ENCODE assay signal across 13 cellular contexts in the genomic region with DNA sequence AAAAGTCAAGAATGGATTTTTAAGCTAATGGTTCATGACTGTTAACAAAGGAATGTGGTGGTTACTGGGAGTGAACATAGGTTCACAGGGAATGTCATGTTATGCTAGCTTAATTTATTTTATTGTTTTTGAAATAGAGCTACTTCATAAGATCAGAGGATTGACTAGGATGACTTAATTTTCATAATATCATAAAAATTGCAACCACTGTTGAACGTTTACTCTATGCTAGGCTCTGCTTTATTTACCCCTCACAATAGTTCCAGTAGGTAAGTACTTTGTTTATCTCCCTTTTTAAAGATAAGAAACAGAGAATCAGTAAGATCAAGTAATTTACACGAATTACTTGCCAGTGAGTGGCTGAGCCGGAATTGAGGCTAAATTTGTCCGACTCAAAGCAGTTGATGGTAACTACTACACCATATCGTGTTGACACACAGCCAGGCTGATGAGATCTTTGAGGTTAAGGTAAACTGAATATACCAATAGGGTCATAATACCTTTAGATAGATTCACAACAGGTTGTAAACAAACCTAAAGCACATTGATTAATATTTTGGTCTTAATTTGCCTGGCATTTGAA.
DNase-seq lines count a peak whose midpoint lies in the region; ATAC-seq and TF ChIP-seq lines count a peak whose summit lies in the region.
"Had no signal": no experiment of that assay in that cellular context is flagged by ENCODE, and none has a peak within 500 bp of the region (broad histone marks: within the 10 kb centered on the region; RNA-seq: fewer than 3 reads in every experiment).

No MANE protein-coding gene starts in this region.

- H3K36me3 Mint-ChIP-seq in Caco-2 (ENCODE audit: insufficient read depth, unreplicated experiment), result no peaks in the 10 kb centered on the region
- no peaks in the 10 kb centered on the region for H3K36me3 Mint-ChIP-seq in activated CD8-positive, alpha-beta T cell treated with anti-CD3 and anti-CD28 coated beads, Interleukin-2, amount 10 ng/mL, durations not matched to agents 7 days and 5 days (ENCODE audit: low read depth)
- H3K36me3 Mint-ChIP-seq in activated naive CD4-positive, alpha-beta T cell treated with anti-CD3 and anti-CD28 coated beads, Interleukin-2, amount 10 ng/mL, durations not matched to agents 7 days and 5 days, result no peaks in the 10 kb centered on the region
- H3K36me3 Mint-ChIP-seq: CD4-positive, alpha-beta memory T cell had no signal

- H3K4me1 Mint-ChIP-seq in Caco-2 (ENCODE audit: low read depth, unreplicated experiment), result peaks cover 22% of the 10 kb centered on the region
- no peaks in the 10 kb centered on the region for H3K4me1 Mint-ChIP-seq in activated CD8-positive, alpha-beta T cell treated with anti-CD3 and anti-CD28 coated beads, Interleukin-2, amount 10 ng/mL, durations not matched to agents 7 days and 5 days (ENCODE audit: low read depth)
- no peaks in the 10 kb centered on the region for H3K4me1 Mint-ChIP-seq in activated naive CD4-positive, alpha-beta T cell treated with anti-CD3 and anti-CD28 coated beads, Interleukin-2, amount 10 ng/mL, durations not matched to agents 7 days and 5 days
- H3K4me1 Mint-ChIP-seq: naive B cell had no signal

- H3K4me3 Mint-ChIP-seq in Caco-2 (ENCODE audit: unreplicated experiment), result no peak overlapping the region
- no peak overlapping the region for H3K4me3 Mint-ChIP-seq in activated CD8-positive, alpha-beta T cell treated with anti-CD3 and anti-CD28 coated beads, Interleukin-2, amount 10 ng/mL, durations not matched to agents 7 days and 5 days
- no peak overlapping the region for H3K4me3 Mint-ChIP-seq in activated naive CD4-positive, alpha-beta T cell treated with anti-CD3 and anti-CD28 coated beads, Interleukin-2, amount 10 ng/mL, durations not matched to agents 7 days and 5 days
- H3K4me3 Mint-ChIP-seq: activated CD8-positive, alpha-beta memory T cell treated with anti-CD3 and anti-CD28 coated beads, Interleukin-2, amount 10 ng/mL, durations not matched to agents 7 days and 5 days; CD4-positive, alpha-beta memory T cell; naive B cell had no signal

- TF ChIP-seq CTCF in Caco-2 (IDR thresholded peaks at IDR 0.05; ENCODE audit: insufficient read depth in 1 of 2, low read depth in 1 of 2, low read length in 1 of 2, severe bottlenecking in 1 of 2, unreplicated experiment in 1 of 2) (no peak), epithelial cell of esophagus (IDR thresholded peaks at IDR 0.05; ENCODE audit: insufficient read depth, low read depth, low read length, missing control alignments) (no peak), omental fat pad (IDR thresholded peaks at IDR 0.05) (no peak)

- H3K27ac Mint-ChIP-seq in Caco-2 (ENCODE audit: unreplicated experiment), result peak overlapping the region; percentile 55
- H3K27ac Mint-ChIP-seq in activated CD8-positive, alpha-beta T cell treated with anti-CD3 and anti-CD28 coated beads, Interleukin-2, amount 10 ng/mL, durations not matched to agents 7 days and 5 days, result no peak overlapping the region
- H3K27ac Mint-ChIP-seq in activated naive CD4-positive, alpha-beta T cell treated with anti-CD3 and anti-CD28 coated beads, Interleukin-2, amount 10 ng/mL, durations not matched to agents 7 days and 5 days, result no peak overlapping the region
- H3K27ac Mint-ChIP-seq: activated CD8-positive, alpha-beta memory T cell treated with anti-CD3 and anti-CD28 coated beads, Interleukin-2, amount 10 ng/mL, durations not matched to agents 7 days and 5 days; naive B cell had no signal

- intact Hi-C loops in Caco-2 (cut with micrococcal nuclease; ENCODE audit: unreplicated experiment), result no loop called here

- no peaks in the 10 kb centered on the region for H3K27me3 Mint-ChIP-seq in Caco-2 (ENCODE audit: insufficient read depth, unreplicated experiment)
- H3K27me3 Mint-ChIP-seq in activated CD8-positive, alpha-beta T cell treated with anti-CD3 and anti-CD28 coated beads, Interleukin-2, amount 10 ng/mL, durations not matched to agents 7 days and 5 days (ENCODE audit: low read depth), result peaks cover 4% of the 10 kb centered on the region
- H3K27me3 Mint-ChIP-seq in activated naive CD4-positive, alpha-beta T cell treated with anti-CD3 and anti-CD28 coated beads, Interleukin-2, amount 10 ng/mL, durations not matched to agents 7 days and 5 days, result peaks cover 5% of the 10 kb centered on the region
- H3K27me3 Mint-ChIP-seq: activated CD8-positive, alpha-beta memory T cell treated with anti-CD3 and anti-CD28 coated beads, Interleukin-2, amount 10 ng/mL, durations not matched to agents 7 days and 5 days; CD4-positive, alpha-beta memory T cell; naive B cell had no signal

- peaks cover 6% of the 10 kb centered on the region for H3K9me3 Mint-ChIP-seq in Caco-2 (ENCODE audit: unreplicated experiment)
- H3K9me3 Mint-ChIP-seq in activated CD8-positive, alpha-beta T cell treated with anti-CD3 and anti-CD28 coated beads, Interleukin-2, amount 10 ng/mL, durations not matched to agents 7 days and 5 days (ENCODE audit: insufficient read depth), result no peaks in the 10 kb centered on the region
- H3K9me3 Mint-ChIP-seq in activated naive CD4-positive, alpha-beta T cell treated with anti-CD3 and anti-CD28 coated beads, Interleukin-2, amount 10 ng/mL, durations not matched to agents 7 days and 5 days, result peaks cover 6% of the 10 kb centered on the region

- ATAC-seq in omental fat pad (ENCODE audit: low FRiP score), result peak; percentile 57
- no peak for ATAC-seq in HG02623 (IDR thresholded peaks at IDR 0.05; ENCODE audit: unreplicated experiment)
- ATAC-seq in HG02588 (IDR thresholded peaks at IDR 0.05; ENCODE audit: unreplicated experiment), result no peak
- ATAC-seq in activated CD8-positive, alpha-beta T cell treated with anti-CD3 and anti-CD28 coated beads, Interleukin-2, amount 10 ng/mL, durations not matched to agents 7 days and 5 days, result no peak
- ATAC-seq: activated CD8-positive, alpha-beta memory T cell treated with anti-CD3 and anti-CD28 coated beads, Interleukin-2, amount 10 ng/mL, durations not matched to agents 7 days and 5 days had no signal

- CTCF ChIA-PET in Caco-2 (lab: Charles Lee), result no interaction called here
- CTCF ChIA-PET in activated CD8-positive, alpha-beta T cell treated with anti-CD3 and anti-CD28 coated beads, Interleukin-2, amount 10 ng/mL, durations not matched to agents 7 days and 5 days (lab: Charles Lee), result no interaction called here
- CTCF ChIA-PET in activated naive CD4-positive, alpha-beta T cell treated with anti-CD3 and anti-CD28 coated beads, Interleukin-2, amount 10 ng/mL, durations not matched to agents 7 days and 5 days (lab: Charles Lee), result no interaction called here

- DNase-seq in Caco-2 (no peak), RKO (ENCODE audit: low spot score) (peak; percentile 30), epithelial cell of esophagus (ENCODE audit: low read depth) (peak; percentile 75), omental fat pad (ENCODE audit: low spot score) (no peak)
- DNase-seq in activated CD8-positive, alpha-beta T cell treated with anti-CD3 and anti-CD28 coated beads, Interleukin-2, amount 10 ng/mL, durations not matched to agents 7 days and 5 days, result no peak
- DNase-seq in activated naive CD4-positive, alpha-beta T cell treated with anti-CD3 and anti-CD28 coated beads, Interleukin-2, amount 10 ng/mL, durations not matched to agents 7 days and 5 days, result no peak
- DNase-seq: activated CD8-positive, alpha-beta memory T cell treated with anti-CD3 and anti-CD28 coated beads, Interleukin-2, amount 10 ng/mL, durations not matched to agents 7 days and 5 days; CD4-positive, alpha-beta memory T cell; naive B cell; stomach had no signal

- H3K27me3 ChIP-seq in Caco-2 (replicated peaks; ENCODE audit: control insufficient read depth, insufficient read depth, low read length), result no peaks in the 10 kb centered on the region
- H3K27me3 ChIP-seq: cardiac muscle cell, stomach had no signal

- no peaks in the 10 kb centered on the region for H3K9me3 ChIP-seq in Caco-2
- H3K9me3 ChIP-seq: stomach had no signal

- BruUV-seq in Caco-2 (replicated peaks; lab: Mats Ljungman, UMichigan), result no TSS peak

- H3K36me3 ChIP-seq in Caco-2 (ENCODE audit: control insufficient read depth, insufficient read depth, low read length), result no peaks in the 10 kb centered on the region
- H3K36me3 ChIP-seq: cardiac muscle cell, stomach had no signal

- peaks cover 23% of the 10 kb centered on the region for H3K4me1 ChIP-seq in Caco-2

- POLR2A ChIA-PET in Caco-2 (lab: Charles Lee), result interaction anchor here (1.0 kb wide), 1 partner anchor 195 kb away, joined by 5 read pairs; a partner anchor contains a TSS
- POLR2A ChIA-PET in activated CD8-positive, alpha-beta T cell treated with anti-CD3 and anti-CD28 coated beads, Interleukin-2, amount 10 ng/mL, durations not matched to agents 7 days and 5 days (lab: Charles Lee), result no interaction called here

- H3K4me3 ChIP-seq in Caco-2 (ENCODE audit: low read depth, low read length) (no peak overlapping the region), epithelial cell of esophagus (ENCODE audit: low read length) (no peak overlapping the region)
- H3K4me3 ChIP-seq: cardiac muscle cell, stomach had no signal

Comparison
In these comparisons a context has a peak if more than half of its experiments do, and no peak if none do; other contexts are left out.
1. DNase-seq: peak in RKO (single experiment) and epithelial cell of esophagus (single experiment); none in Caco-2 (0 of 2), omental fat pad (single experiment), activated CD8-positive, alpha-beta T cell treated with anti-CD3 and anti-CD28 coated beads, Interleukin-2, amount 10 ng/mL, durations not matched to agents 7 days and 5 days (single experiment) and activated naive CD4-positive, alpha-beta T cell treated with anti-CD3 and anti-CD28 coated beads, Interleukin-2, amount 10 ng/mL, durations not matched to agents 7 days and 5 days (single experiment).